8 cellular contexts compared by ENCODE assay signal in genomic region chr1:9291914-9292360, GRCh38. TPM values are rescaled to one million over a fixed set of nuclear protein-coding genes. Genes with fewer than 3 reads are reported as not detected.
DNase-seq lines count a peak whose midpoint lies in the region; ATAC-seq and TF ChIP-seq lines count a peak whose summit lies in the region.

No MANE protein-coding gene starts in this region.

- H3K9me3 Mint-ChIP-seq in activated T-cell treated with anti-CD3 and anti-CD28 coated beads, Interleukin-2, amount 50 U/mL, for 72 hours = peaks cover 2% of the 10 kb centered on the region in 2 donors

- peak overlapping the region; percentile 78 to 89 (median 82) for H3K27ac ChIP-seq in body of pancreas
- H3K27ac ChIP-seq in layer of hippocampus (ENCODE audit: low read depth, low read length) = peak overlapping the region; percentile 64
- H3K27ac ChIP-seq in temporal lobe (ENCODE audit: low read depth, low read length) = peak overlapping the region; percentile 69

- peaks cover 22% of the 10 kb centered on the region for H3K4me1 Mint-ChIP-seq in activated T-cell treated with anti-CD3 and anti-CD28 coated beads, Interleukin-2, amount 50 U/mL, for 72 hours (ENCODE audit: low read depth)

- H3K4me1 ChIP-seq in body of pancreas = peaks cover 54% of the 10 kb centered on the region

- H3K36me3 ChIP-seq in body of pancreas (replicated peaks in 1 of 2; ENCODE audit: insufficient read depth in 1 of 2, low read depth in 2 of 2) = no peaks in the 10 kb centered on the region

- no peak for DNase-seq in activated T-cell treated with anti-CD3 and anti-CD28 coated beads, Interleukin-2, amount 50 U/mL, for 72 hours
- no peak for DNase-seq in activated T-cell treated with anti-CD3 and anti-CD28 coated beads, Interleukin-2, amount 50 U/mL, for 1 hour
- DNase-seq in body of pancreas = peak; percentile 68 to 82 (median 76)
- no peak for DNase-seq in ACHN
- DNase-seq in NOMO-1 treated with dmso at 0.1 percent for 144 hours (lab: John Stamatoyannopoulos, UW; ENCODE audit: unreplicated experiment) = no peak
- DNase-seq in NCI-H524 treated with DMSO at 0.1 percent for 48 hours (lab: John Stamatoyannopoulos, UW) = no peak

- H3K4me3 ChIP-seq in body of pancreas = peak overlapping the region; percentile 27 to 59

- H3K27me3 ChIP-seq in body of pancreas = no peaks in the 10 kb centered on the region
- no peaks in the 10 kb centered on the region for H3K27me3 ChIP-seq in layer of hippocampus (ENCODE audit: control insufficient read depth, insufficient read depth, low read length)

- no peak for TF ChIP-seq POLR2A in body of pancreas (IDR thresholded peaks at IDR 0.05)

- H3K4me3 Mint-ChIP-seq in activated T-cell treated with anti-CD3 and anti-CD28 coated beads, Interleukin-2, amount 50 U/mL, for 72 hours = peak overlapping the region; percentile 14 to 48

- no peaks in the 10 kb centered on the region for H3K27me3 Mint-ChIP-seq in activated T-cell treated with anti-CD3 and anti-CD28 coated beads, Interleukin-2, amount 50 U/mL, for 72 hours (ENCODE audit: low read depth)

- in situ Hi-C loops in ACHN (cut with HindIII; ENCODE audit: low pct_ligation_motif_present, low pct_unique_long_range_greater_than_20kb, low sequenced_read_pairs) = no loop called here

- H3K27ac Mint-ChIP-seq in activated T-cell treated with anti-CD3 and anti-CD28 coated beads, Interleukin-2, amount 50 U/mL, for 72 hours = no peak overlapping the region

- TF ChIP-seq CTCF in body of pancreas (IDR thresholded peaks at IDR 0.05) = no peak

- peaks cover 4 to 5% of the 10 kb centered on the region in 2 donors for H3K36me3 Mint-ChIP-seq in activated T-cell treated with anti-CD3 and anti-CD28 coated beads, Interleukin-2, amount 50 U/mL, for 72 hours (ENCODE audit: insufficient read depth in 2 of 2)

- H3K9me3 ChIP-seq in body of pancreas = no peaks in the 10 kb centered on the region

- ATAC-seq in activated T-cell treated with anti-CD3 and anti-CD28 coated beads, Interleukin-2, amount 50 U/mL, for 72 hours (replicated peaks in 1 of 2) = no peak
- ATAC-seq in body of pancreas = peak; percentile 18

- intact Hi-C loops in body of pancreas (cut with DNase I) = no loop called here

- WGBS in body of pancreas, 2 donors = 12 to 13% methylated on average over 9 to 13 of the region's 13 CpGs

RNA-seq across cellular contexts. Expression of gene SPSB1, which starts 0.8 kb away (rescaled TPM):
- 10 to 100 TPM; 12.2 to 15.6 TPM for total RNA-seq in activated T-cell treated with anti-CD3 and anti-CD28 coated beads, Interleukin-2, amount 50 U/mL, for 72 hours
- total RNA-seq in body of pancreas (10 to 100 TPM; 14.5 to 16.5 TPM), temporal lobe (3.0 TPM)

RNA-seq across cellular contexts. Expression of gene H6PD, which starts 57.4 kb away (rescaled TPM):
- total RNA-seq in activated T-cell treated with anti-CD3 and anti-CD28 coated beads, Interleukin-2, amount 50 U/mL, for 72 hours = 10 to 100 TPM; 20.2 to 21.0 TPM
- total RNA-seq in body of pancreas (10 to 100 TPM; 24.1 to 35.6 TPM), temporal lobe (6.4 TPM)

Comparison
In these comparisons a context has a peak if more than half of its experiments do, and no peak if none do; other contexts are left out.
1. DNase-seq: peak in body of pancreas (4 of 4); none in activated T-cell treated with anti-CD3 and anti-CD28 coated beads, Interleukin-2, amount 50 U/mL, for 72 hours (0 of 2), activated T-cell treated with anti-CD3 and anti-CD28 coated beads, Interleukin-2, amount 50 U/mL, for 1 hour (single experiment), ACHN (single experiment), NOMO-1 treated with dmso at 0.1 percent for 144 hours (single experiment) and NCI-H524 treated with DMSO at 0.1 percent for 48 hours (single experiment).
2. Peak in every context shown above with its lines, with median percentiles within 50 percentile points of each other: H3K27ac ChIP-seq.